1 cellular context compared by ENCODE assay signal in the genomic region with DNA sequence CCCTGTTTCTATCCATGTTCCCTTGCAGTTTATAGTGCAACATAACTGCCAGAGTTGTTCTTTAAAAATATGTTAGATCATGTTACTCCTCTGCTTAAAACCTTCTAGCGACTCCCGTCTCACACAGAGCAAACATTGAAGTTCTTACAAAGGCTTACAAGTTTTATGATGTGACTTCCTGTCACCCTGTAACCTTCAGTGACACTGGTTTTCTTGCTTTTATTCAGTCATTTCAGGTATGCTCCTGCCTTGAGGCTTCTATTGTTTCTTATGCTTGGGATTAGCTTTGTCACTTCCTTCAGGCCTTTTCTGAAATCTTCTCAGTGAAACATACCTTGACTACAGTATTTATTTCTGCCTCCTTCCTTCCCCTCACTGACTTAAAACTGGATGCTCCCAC.
TF ChIP-seq lines count a peak whose summit lies in the region.

No MANE protein-coding gene starts in this region.

TF ChIP-seq in H1, 55 proteins besides CTCF, POLR2A, EP300 and RAD21:
- TF ChIP-seq RXRA (IDR thresholded peaks at IDR 0.05; ENCODE audit: insufficient read depth, low read depth, low read length) (no peak), EZH2 (IDR thresholded peaks at IDR 0.05; ENCODE audit: low read depth, low read length, severe bottlenecking) (no peak)
- TF ChIP-seq, protein P1, sequence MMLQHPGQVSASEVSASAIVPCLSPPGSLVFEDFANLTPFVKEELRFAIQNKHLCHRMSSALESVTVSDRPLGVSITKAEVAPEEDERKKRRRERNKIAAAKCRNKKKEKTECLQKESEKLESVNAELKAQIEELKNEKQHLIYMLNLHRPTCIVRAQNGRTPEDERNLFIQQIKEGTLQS (IDR thresholded peaks at IDR 0.05; ENCODE audit: insufficient read depth, low read depth, low read length): no peak
